1 cellular context compared by ENCODE assay signal in genomic region chrX:120244735-120245498, GRCh38.
TF ChIP-seq lines count a peak whose summit lies in the region.

No MANE protein-coding gene starts in this region.

TF ChIP-seq in H1, 55 proteins besides CTCF, POLR2A, EP300 and RAD21 (continued from another document):
- TF ChIP-seq SP1 (IDR thresholded peaks at IDR 0.05; ENCODE audit: low read depth, low read length) (0 out of 2 replicates have a peak, but pooled peaks have one; percentile 54), HDAC2 (IDR thresholded peaks at IDR 0.05; ENCODE audit: borderline replicate concordance in 1 of 2, low read depth in 2 of 2, low read length in 2 of 2) (no peak), KDM4A (IDR thresholded peaks at IDR 0.05; ENCODE audit: low read depth, low read length, severe bottlenecking) (peak; percentile 59), TBP (IDR thresholded peaks at IDR 0.05; ENCODE audit: low read depth, low read length) (peak; percentile 63), EZH2 (IDR thresholded peaks at IDR 0.05; ENCODE audit: low read depth, low read length, severe bottlenecking) (no peak), YY1 (IDR thresholded peaks at IDR 0.05; ENCODE audit: low read depth, low read length) (no peak), CTBP2 (IDR thresholded peaks at IDR 0.05; ENCODE audit: borderline replicate concordance, insufficient read depth, insufficient read length, low read length) (no peak), NRF1 (IDR thresholded peaks at IDR 0.05; ENCODE audit: low read depth, low read length) (no peak), SIRT6 (IDR thresholded peaks at IDR 0.05; ENCODE audit: low read length) (no peak), ATF2 (IDR thresholded peaks at IDR 0.05; ENCODE audit: low read length) (no peak), KDM5A (IDR thresholded peaks at IDR 0.05; ENCODE audit: low read length) (peak; percentile 72; the same call in 1 of the 2 replicates), SP2 (IDR thresholded peaks at IDR 0.05; ENCODE audit: low read length) (no peak), CBX8 (IDR thresholded peaks at IDR 0.05; ENCODE audit: borderline replicate concordance, low read depth, low read length) (no peak), GABPA (IDR thresholded peaks at IDR 0.05; ENCODE audit: borderline replicate concordance, insufficient read depth, low read length) (peak; percentile 85; the same call in 1 of the 2 replicates), NANOG (IDR thresholded peaks at IDR 0.05; ENCODE audit: insufficient read depth, low read depth, low read length, poor library complexity, severe bottlenecking) (no peak), SIX5 (IDR thresholded peaks at IDR 0.05; ENCODE audit: low read depth, low read length) (peak; percentile 4; the same call in 1 of the 2 replicates), SUZ12 (IDR thresholded peaks at IDR 0.05; ENCODE audit: low read length) (no peak), PHF8 (conservative IDR thresholded peaks at IDR 0.05; ENCODE audit: low read depth, low read length) (no peak; the same call in 1 of the 2 replicates), SRF (IDR thresholded peaks at IDR 0.05; ENCODE audit: low read depth, low read length) (no peak), CBX5 (IDR thresholded peaks at IDR 0.05; ENCODE audit: low read depth, low read length) (no peak), SIN3A (conservative IDR thresholded peaks at IDR 0.05 in 1 of 2, IDR thresholded peaks at IDR 0.05 in 1 of 2; ENCODE audit: low read depth in 1 of 2, low read length in 2 of 2) (0 out of 4 replicates have a peak, but pooled peaks of 1 of the 2 experiments have one; percentile 46), CHD7 (IDR thresholded peaks at IDR 0.05; ENCODE audit: insufficient replicate concordance, low read length) (no peak), RBBP5 (IDR thresholded peaks at IDR 0.05; ENCODE audit: borderline replicate concordance, low read depth, low read length) (peak; percentile 48; the same call in 1 of the 2 replicates), GTF2F1 (IDR thresholded peaks at IDR 0.05; ENCODE audit: borderline replicate concordance, low read depth, low read length) (no peak), JUN (IDR thresholded peaks at IDR 0.05; ENCODE audit: low read depth, low read length) (no peak), KDM1A (IDR thresholded peaks at IDR 0.05; ENCODE audit: borderline replicate concordance, low read length) (no peak), CREB1 (IDR thresholded peaks at IDR 0.05) (0 out of 2 replicates have a peak, but pooled peaks have one; percentile 29), BRCA1 (IDR thresholded peaks at IDR 0.05; ENCODE audit: low read depth, low read length) (no peak), FOSL1 (IDR thresholded peaks at IDR 0.05; ENCODE audit: insufficient read depth, low read depth, low read length) (no peak), TAF7 (optimal IDR thresholded peaks at IDR 0.05; ENCODE audit: borderline replicate concordance, low read depth, low read length) (no peak), BACH1 (IDR thresholded peaks at IDR 0.05; ENCODE audit: low read length) (no peak), TEAD4 (IDR thresholded peaks at IDR 0.05; ENCODE audit: low read depth, low read length) (no peak), MAFK (IDR thresholded peaks at IDR 0.05; ENCODE audit: low read depth, low read length) (no peak), JUND (IDR thresholded peaks at IDR 0.05; ENCODE audit: low read length) (no peak), POLR2AphosphoS5 (IDR thresholded peaks at IDR 0.05; ENCODE audit: low read depth, low read length) (peak; percentile 56)
- TF ChIP-seq, protein P1, sequence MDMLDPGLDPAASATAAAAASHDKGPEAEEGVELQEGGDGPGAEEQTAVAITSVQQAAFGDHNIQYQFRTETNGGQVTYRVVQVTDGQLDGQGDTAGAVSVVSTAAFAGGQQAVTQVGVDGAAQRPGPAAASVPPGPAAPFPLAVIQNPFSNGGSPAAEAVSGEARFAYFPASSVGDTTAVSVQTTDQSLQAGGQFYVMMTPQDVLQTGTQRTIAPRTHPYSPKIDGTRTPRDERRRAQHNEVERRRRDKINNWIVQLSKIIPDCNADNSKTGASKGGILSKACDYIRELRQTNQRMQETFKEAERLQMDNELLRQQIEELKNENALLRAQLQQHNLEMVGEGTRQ (IDR thresholded peaks at IDR 0.05; ENCODE audit: low read length) = no peak
- TF ChIP-seq, protein P2, sequence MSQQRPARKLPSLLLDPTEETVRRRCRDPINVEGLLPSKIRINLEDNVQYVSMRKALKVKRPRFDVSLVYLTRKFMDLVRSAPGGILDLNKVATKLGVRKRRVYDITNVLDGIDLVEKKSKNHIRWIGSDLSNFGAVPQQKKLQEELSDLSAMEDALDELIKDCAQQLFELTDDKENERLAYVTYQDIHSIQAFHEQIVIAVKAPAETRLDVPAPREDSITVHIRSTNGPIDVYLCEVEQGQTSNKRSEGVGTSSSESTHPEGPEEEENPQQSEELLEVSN (IDR thresholded peaks at IDR 0.05) = no peak
- TF ChIP-seq, protein P3, sequence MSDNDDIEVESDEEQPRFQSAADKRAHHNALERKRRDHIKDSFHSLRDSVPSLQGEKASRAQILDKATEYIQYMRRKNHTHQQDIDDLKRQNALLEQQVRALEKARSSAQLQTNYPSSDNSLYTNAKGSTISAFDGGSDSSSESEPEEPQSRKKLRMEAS (IDR thresholded peaks at IDR 0.05) = 0 out of 2 replicates have a peak, but pooled peaks have one; percentile 31
TF ChIP-seq in H1: peak in this region for 14.
